ENCODE assay signal across 1 cellular context in genomic region chr4:81164126-81164525, GRCh38.
TF ChIP-seq lines count a peak whose summit lies in the region.

No MANE protein-coding gene starts in this region.

TF ChIP-seq in HCT116, 20 proteins besides CTCF, POLR2A, EP300 and RAD21 (continued from another document):
- no peak for TF ChIP-seq POLR2AphosphoS5 (IDR thresholded peaks at IDR 0.05; ENCODE audit: low read depth, low read length)
